Comparison of ENCODE assay signal across 1 cellular context in genomic region chr13:77026255-77026782, GRCh38.
A peak's percentile ranks its signal among the peaks of the same experiment; 100 is the strongest.
TF ChIP-seq lines count a peak whose summit lies in the region.

No MANE protein-coding gene starts in this region.

TF ChIP-seq in HEK293, 187 proteins besides CTCF, POLR2A, EP300 and RAD21 (continued from another document and continues in another):
- TF ChIP-seq ZBTB10 (tag by site-specific recombination; IDR thresholded peaks at IDR 0.05) (no peak), BCL11A (tag by site-specific recombination; IDR thresholded peaks at IDR 0.05; ENCODE audit: low read depth) (no peak), ZNF747 (tag by site-specific recombination; IDR thresholded peaks at IDR 0.05) (no peak), YY2 (tag by site-specific recombination; IDR thresholded peaks at IDR 0.05) (no peak), ZBTB1 (tag by site-specific recombination; IDR thresholded peaks at IDR 0.05) (no peak), GFI1B (tag by site-specific recombination; IDR thresholded peaks at IDR 0.05) (no peak), ZNF600 (tag by site-specific recombination; IDR thresholded peaks at IDR 0.05) (no peak), ZBTB48 (tag by site-specific recombination; IDR thresholded peaks at IDR 0.05) (no peak), ZNF311 (tag by site-specific recombination; IDR thresholded peaks at IDR 0.05; ENCODE audit: borderline replicate concordance) (no peak), SP3 (tag by site-specific recombination; IDR thresholded peaks at IDR 0.05) (peak; percentile 34; the same call in 1 of the 2 replicates), HIC1 (tag by site-specific recombination; IDR thresholded peaks at IDR 0.05) (peak; percentile 66), OSR2 (tag by site-specific recombination; IDR thresholded peaks at IDR 0.05) (no peak; the same call in 1 of the 2 replicates), ZNF132 (tag by site-specific recombination; IDR thresholded peaks at IDR 0.05; ENCODE audit: borderline replicate concordance) (no peak), ZNF639 (tag by site-specific recombination; IDR thresholded peaks at IDR 0.05) (no peak), ZNF280C (tag by site-specific recombination; IDR thresholded peaks at IDR 0.05) (no peak), ZNF354C (tag by site-specific recombination; IDR thresholded peaks at IDR 0.05; ENCODE audit: borderline replicate concordance, low read depth) (no peak), ZNF704 (tag by site-specific recombination; IDR thresholded peaks at IDR 0.05) (no peak), YY1 (tag by site-specific recombination; IDR thresholded peaks at IDR 0.05) (no peak), ZFP3 (tag by site-specific recombination; IDR thresholded peaks at IDR 0.05; ENCODE audit: low read depth) (no peak), ZNF488 (tag by site-specific recombination; IDR thresholded peaks at IDR 0.05) (no peak), GLI2 (tag by site-specific recombination; IDR thresholded peaks at IDR 0.05; ENCODE audit: borderline replicate concordance, low read depth) (no peak), ZNF449 (tag by site-specific recombination; IDR thresholded peaks at IDR 0.05) (peak; percentile 37; the same call in 1 of the 2 replicates), ZNF335 (tag by site-specific recombination; conservative IDR thresholded peaks at IDR 0.05) (peak; percentile 84), ZNF621 (tag by site-specific recombination; IDR thresholded peaks at IDR 0.05) (no peak), ZNF501 (tag by site-specific recombination; IDR thresholded peaks at IDR 0.05) (peak; percentile 59), ZNF398 (tag by site-specific recombination; IDR thresholded peaks at IDR 0.05) (no peak), PATZ1 (tag by site-specific recombination; IDR thresholded peaks at IDR 0.05) (peak; percentile 53), KLF10 (tag by site-specific recombination; IDR thresholded peaks at IDR 0.05) (0 out of 2 replicates have a peak, but pooled peaks have one; percentile 52), MYNN (tag by site-specific recombination; IDR thresholded peaks at IDR 0.05; ENCODE audit: borderline replicate concordance) (no peak), ZFP69B (tag by site-specific recombination; IDR thresholded peaks at IDR 0.05) (no peak), ZNF692 (tag by site-specific recombination; IDR thresholded peaks at IDR 0.05) (no peak), ZNF624 (tag by site-specific recombination; IDR thresholded peaks at IDR 0.05) (no peak), ZNF148 (tag by site-specific recombination; IDR thresholded peaks at IDR 0.05; ENCODE audit: borderline replicate concordance) (no peak), ZNF558 (tag by site-specific recombination; IDR thresholded peaks at IDR 0.05) (no peak), ZNF610 (tag by site-specific recombination; IDR thresholded peaks at IDR 0.05; ENCODE audit: borderline replicate concordance) (peak; percentile 77), ZNF76 (tag by site-specific recombination; IDR thresholded peaks at IDR 0.05; ENCODE audit: borderline replicate concordance, low read depth) (no peak), ZNF138 (tag by site-specific recombination; IDR thresholded peaks at IDR 0.05; ENCODE audit: borderline replicate concordance) (no peak)
